ENCODE assay signal across 31 cellular contexts in genomic region chr14:53848851-53849250, GRCh38.
"Had no signal": no experiment of that assay in that cellular context is flagged by ENCODE, and none has a peak within 500 bp of the region (broad histone marks: within the 10 kb centered on the region; RNA-seq: fewer than 3 reads in every experiment).

No MANE protein-coding gene starts in this region.

- ATAC-seq: activated naive CD8-positive, alpha-beta T cell treated with anti-CD3 and anti-CD28 coated beads, Interleukin-2, amount 50 U/mL, for 24 hours; PC-3; T-cell; T-helper 17 cell had no signal

- H3K4me1 ChIP-seq: Peyer's patch had no signal

- H3K4me3 ChIP-seq: Peyer's patch, SJSA1 had no signal

- DNase-seq: activated B cell treated with CpG ODN at 0.5 μM for 24 hours; activated CD4-positive, alpha-beta memory T cell treated with anti-CD3 and anti-CD28 coated beads for 36 hours; activated CD4-positive, alpha-beta T cell treated with anti-CD3 and anti-CD28 coated beads for 4 hours; activated CD4-positive, alpha-beta T cell treated with anti-CD3 and anti-CD28 coated beads, Interleukin-2, amount 50 U/mL, for 1 hour; activated CD4-positive, CD25-positive, alpha-beta regulatory T cell treated with anti-CD3 and anti-CD28 coated beads, Interleukin-2, amount 50 U/mL, for 72 hours; activated CD8-positive, alpha-beta memory T cell treated with anti-CD3 and anti-CD28 coated beads, Interleukin-2, amount 50 U/mL, for 4 hours; activated effector memory CD4-positive, alpha-beta T cell treated with Interleukin-2 at 50 U/mL for 16 hours; activated naive CD4-positive, alpha-beta T cell treated with anti-CD3 and anti-CD28 coated beads, Interleukin-2, amount 10 ng/mL, durations not matched to agents 7 days and 5 days; activated naive CD8-positive, alpha-beta T cell treated with anti-CD3 and anti-CD28 coated beads, Interleukin-2, amount 50 U/mL, for 24 hours; activated T-cell treated with anti-CD3 and anti-CD28 coated beads for 4 hours; activated T-cell treated with anti-CD3 and anti-CD28 coated beads, Interleukin-2, amount 50 U/mL, for 48 hours; anterior cingulate cortex; cerebellar nuclear complex; NCI-H1105; NCI-H1417 treated with DMSO at 0.1 percent for 48 hours; NCI-H1930; NCI-H2081 treated with DMSO at 0.1 percent for 48 hours; NCI-H345; NCI-H524 treated with DMSO at 0.1 percent for 48 hours; NK-92 treated with Interleukin-12 subunit alpha and Interleukin-12 subunit beta, amount 100 ng/mL, for 24 hours; PC-3; Peyer's patch; RPMI8226; SHP77 treated with DMSO at 0.1 percent for 48 hours; SK-N-SH; T-cell; T-helper 17 cell; T-helper 9 cell had no signal

- H3K27ac ChIP-seq: Peyer's patch, SJSA1, VCaP had no signal

- H3K27me3 ChIP-seq: Peyer's patch, SJSA1 had no signal

- H3K36me3 ChIP-seq: Peyer's patch, SJSA1 had no signal

- H3K9me3 ChIP-seq: Peyer's patch, SJSA1, SK-N-SH had no signal

- FAIRE-seq: bronchial epithelial cell had no signal

- H3K4me2 ChIP-seq: SK-N-SH had no signal

- H3K9ac ChIP-seq: SK-N-SH had no signal
